8 cellular contexts compared by ENCODE assay signal in the genomic region with DNA sequence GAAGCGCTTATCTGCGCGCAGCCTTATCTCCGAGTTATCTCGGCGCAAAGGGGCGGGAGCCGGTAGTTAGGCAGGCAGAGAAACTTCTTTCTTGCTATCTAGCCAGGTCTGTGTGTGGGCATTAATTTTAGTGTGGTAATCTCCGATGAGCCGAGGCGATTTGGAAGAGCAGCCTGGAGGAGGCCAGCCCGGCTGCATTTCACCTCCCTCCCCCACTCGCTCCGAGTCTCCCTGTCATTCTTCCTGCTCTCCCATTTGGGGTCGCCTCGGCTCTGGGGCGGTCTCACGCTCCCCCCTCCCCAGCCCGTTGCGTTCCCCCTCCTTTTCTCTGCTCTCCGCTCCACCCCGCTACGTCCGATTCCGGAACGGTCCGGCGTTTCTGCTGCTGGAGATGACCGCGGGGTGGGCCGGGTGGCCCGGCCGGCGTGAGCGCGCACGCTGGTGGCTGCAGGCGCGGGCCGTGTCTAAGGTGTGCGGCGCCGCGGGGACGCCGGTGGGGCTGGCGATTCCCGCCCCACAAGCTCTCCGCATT. TPM values are rescaled to one million over a fixed set of nuclear protein-coding genes. Genes with fewer than 3 reads are reported as not detected.
DNase-seq lines count a peak whose midpoint lies in the region; ATAC-seq and TF ChIP-seq lines count a peak whose summit lies in the region.

No MANE protein-coding gene starts in this region.

- peak overlapping the region; percentile 54 to 78 for H3K27ac ChIP-seq in esophagus (ENCODE audit: low read depth in 2 of 2, low read length in 1 of 2)

- H3K9me3 Mint-ChIP-seq in activated naive CD4-positive, alpha-beta T cell treated with anti-CD3 and anti-CD28 coated beads, Interleukin-2, amount 10 ng/mL, durations not matched to agents 7 days and 5 days, result no peaks in the 10 kb centered on the region
- H3K9me3 Mint-ChIP-seq in nephron, result peaks cover 4% of the 10 kb centered on the region

- peaks cover 2 to 26% of the 10 kb centered on the region in 2 donors for H3K27me3 ChIP-seq in esophagus (ENCODE audit: control insufficient read depth in 1 of 2, insufficient read depth in 2 of 2, low read length in 2 of 2)

- H3K4me3 ChIP-seq in esophagus (ENCODE audit: low read depth in 1 of 2, low read length in 2 of 2), result peak overlapping the region; percentile 71 to 76

- peaks cover 8% of the 10 kb centered on the region for H3K36me3 Mint-ChIP-seq in activated naive CD4-positive, alpha-beta T cell treated with anti-CD3 and anti-CD28 coated beads, Interleukin-2, amount 10 ng/mL, durations not matched to agents 7 days and 5 days
- peaks cover 24% of the 10 kb centered on the region for H3K36me3 Mint-ChIP-seq in nephron (ENCODE audit: low read depth)

- H3K27ac Mint-ChIP-seq in activated naive CD4-positive, alpha-beta T cell treated with anti-CD3 and anti-CD28 coated beads, Interleukin-2, amount 10 ng/mL, durations not matched to agents 7 days and 5 days, result no peak overlapping the region
- H3K27ac Mint-ChIP-seq in nephron, result peak overlapping the region; percentile 97 to 99 (median 97)

- peak overlapping the region; percentile 75 for H3K4me3 Mint-ChIP-seq in activated naive CD4-positive, alpha-beta T cell treated with anti-CD3 and anti-CD28 coated beads, Interleukin-2, amount 10 ng/mL, durations not matched to agents 7 days and 5 days
- peak overlapping the region; percentile 92 to 99 (median 95) for H3K4me3 Mint-ChIP-seq in nephron

- H3K4me1 Mint-ChIP-seq in activated naive CD4-positive, alpha-beta T cell treated with anti-CD3 and anti-CD28 coated beads, Interleukin-2, amount 10 ng/mL, durations not matched to agents 7 days and 5 days, result peaks cover 20% of the 10 kb centered on the region
- peaks cover 32% of the 10 kb centered on the region for H3K4me1 Mint-ChIP-seq in nephron

- no peak for ATAC-seq in HG03520 (IDR thresholded peaks at IDR 0.05; ENCODE audit: unreplicated experiment)

- intact Hi-C loops in posterior vena cava (cut with DNase I), result loop anchor here (5.0 to 10.0 kb wide), 7 partner anchors 175 to 395 kb away; no protein-coding TSS in a partner anchor

- H3K27me3 Mint-ChIP-seq in activated naive CD4-positive, alpha-beta T cell treated with anti-CD3 and anti-CD28 coated beads, Interleukin-2, amount 10 ng/mL, durations not matched to agents 7 days and 5 days, result peaks cover 96% of the 10 kb centered on the region
- H3K27me3 Mint-ChIP-seq in nephron (ENCODE audit: low read depth), result peaks cover 88% of the 10 kb centered on the region

- H3K4me1 ChIP-seq in esophagus (ENCODE audit: control insufficient read depth in 2 of 2, insufficient read depth in 2 of 2, low read length in 1 of 2), result peaks cover 10 to 11% of the 10 kb centered on the region in 2 donors

- DNase-seq in activated naive CD4-positive, alpha-beta T cell treated with anti-CD3 and anti-CD28 coated beads, Interleukin-2, amount 10 ng/mL, durations not matched to agents 7 days and 5 days, result peak; percentile 34
- DNase-seq in activated naive CD4-positive, alpha-beta T cell treated with anti-CD3 and anti-CD28 coated beads, Interleukin-2, amount 50 U/mL, for 16 hours, result no peak
- DNase-seq in SK-N-DZ (ENCODE audit: low spot score), result peak; percentile 10
- no peak for DNase-seq in posterior vena cava (ENCODE audit: low spot score)
- DNase-seq in NOMO-1 treated with DMSO at 0.1 percent for 48 hours (lab: John Stamatoyannopoulos, UW; ENCODE audit: unreplicated experiment), result no peak

- WGBS in esophagus, 2 donors, result 1% methylated on average over 48 to 49 of the region's 49 CpGs

- H3K9me3 ChIP-seq in esophagus (ENCODE audit: control insufficient read depth in 2 of 2, insufficient read depth in 1 of 2, low read depth in 1 of 2, low read length in 1 of 2), result peaks cover 2 to 3% of the 10 kb centered on the region in 2 donors

- H3K36me3 ChIP-seq in esophagus (ENCODE audit: control insufficient read depth in 2 of 2, insufficient read depth in 2 of 2, low read length in 1 of 2), result no peaks in the 10 kb centered on the region

- no peak for TF ChIP-seq CTCF in nephron (IDR thresholded peaks at IDR 0.05; ENCODE audit: unreplicated experiment in 3 of 3)

- CTCF ChIA-PET in activated naive CD4-positive, alpha-beta T cell treated with anti-CD3 and anti-CD28 coated beads, Interleukin-2, amount 10 ng/mL, durations not matched to agents 7 days and 5 days (lab: Charles Lee), result no interaction called here

RNA-seq across cellular contexts. Expression of gene GATA6, which starts 0.6 kb away (rescaled TPM):
- polyA plus RNA-seq in SK-N-DZ (2014; cell fraction: cytosol; rRNA removed), result not detected in 2 replicates
- polyA plus RNA-seq in SK-N-DZ (2014; cell fraction: nucleus; rRNA removed), result not detected in 2 replicates
- under 1 TPM; 0.35 to 0.41 TPM for polyA plus RNA-seq in esophagus
- 10 to 100 TPM; 32.7 to 38.4 TPM for total RNA-seq in posterior vena cava

Comparison
In these comparisons a context has a peak if more than half of its experiments do, and no peak if none do; other contexts are left out.
1. DNase-seq: peak in activated naive CD4-positive, alpha-beta T cell treated with anti-CD3 and anti-CD28 coated beads, Interleukin-2, amount 10 ng/mL, durations not matched to agents 7 days and 5 days (single experiment) and SK-N-DZ (single experiment); none in activated naive CD4-positive, alpha-beta T cell treated with anti-CD3 and anti-CD28 coated beads, Interleukin-2, amount 50 U/mL, for 16 hours (single experiment), posterior vena cava (single experiment) and NOMO-1 treated with DMSO at 0.1 percent for 48 hours (single experiment).